8 cellular contexts compared by ENCODE assay signal in the genomic region with DNA sequence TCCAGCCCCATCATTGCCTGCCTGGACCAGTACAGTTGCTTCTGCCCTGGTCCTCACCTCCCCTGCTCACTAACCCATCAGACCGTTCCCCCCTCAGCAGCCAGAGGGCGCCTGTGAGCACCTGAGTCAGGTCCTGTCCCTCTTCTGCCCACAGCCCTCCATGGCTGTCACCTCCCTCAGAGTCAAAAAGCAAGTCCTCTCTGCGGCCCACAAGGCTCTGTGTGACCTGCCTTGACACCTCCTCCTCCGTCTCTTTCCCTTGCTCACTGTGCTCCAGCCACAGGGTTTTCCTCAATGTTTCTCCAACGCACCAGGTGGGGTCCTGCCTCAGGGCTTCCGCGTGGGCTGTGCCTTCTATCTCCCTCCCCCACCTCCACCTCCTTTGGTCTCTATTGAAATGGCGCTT. TPM values are rescaled to one million over a fixed set of nuclear protein-coding genes. Genes with fewer than 3 reads are reported as not detected.
A peak's percentile ranks its signal among the peaks of the same experiment; 100 is the strongest.
DNase-seq lines count a peak whose midpoint lies in the region; ATAC-seq and TF ChIP-seq lines count a peak whose summit lies in the region.
"Had no signal": no experiment of that assay in that cellular context is flagged by ENCODE, and none has a peak within 500 bp of the region (broad histone marks: within the 10 kb centered on the region; RNA-seq: fewer than 3 reads in every experiment).

No MANE protein-coding gene starts in this region.

- no peaks in the 10 kb centered on the region for H3K4me1 Mint-ChIP-seq in glutamatergic neuron (ENCODE audit: low read depth, unreplicated experiment)
- H3K4me1 Mint-ChIP-seq: T-helper 17 cell had no signal

- H3K4me1 ChIP-seq in tibial artery: no peaks in the 10 kb centered on the region

- H3K27me3 Mint-ChIP-seq in glutamatergic neuron (ENCODE audit: unreplicated experiment): peaks cover 4% of the 10 kb centered on the region

- POLR2A ChIA-PET in GM10248 (lab: Yijun Ruan, JAX): no interaction called here

- intact Hi-C loops in tibial artery (cut with DNase I; ENCODE audit: low total_unique reads): no loop called here

- H3K27me3 ChIP-seq in MG63 (no peaks in the 10 kb centered on the region), tibial artery (peaks cover 0 to 41% of the 10 kb centered on the region in 2 donors)

- DNase-seq in GM10248 (ENCODE audit: extremely low spot score) (peak; percentile 67), MG63 (peak; percentile 38), activated T-cell treated with anti-CD3 and anti-CD28 coated beads for 1 hour (ENCODE audit: low read depth) (peak; percentile 11), glutamatergic neuron (peak; percentile 90), tibial artery (no peak)
- DNase-seq in stimulated activated CD4-positive, alpha-beta T cell treated with anti-CD3 and anti-CD28 coated beads, Interleukin-12 subunit alpha, Interleukin-12 subunit beta, amount 100 ng/mL, for 4 hours: peak; percentile 48

- peak; percentile 75 for TF ChIP-seq CTCF in GM10248 (IDR thresholded peaks at IDR 0.05; ENCODE audit: control extremely low read depth, extremely low read depth, low read depth, missing control alignments)
- peak; percentile 74 for TF ChIP-seq CTCF in glutamatergic neuron (IDR thresholded peaks at IDR 0.05; ENCODE audit: partially characterized antibody, unreplicated experiment)
- no peak for TF ChIP-seq CTCF in tibial artery (IDR thresholded peaks at IDR 0.05)

- H3K4me3 Mint-ChIP-seq in glutamatergic neuron (ENCODE audit: unreplicated experiment): no peak overlapping the region
- H3K4me3 Mint-ChIP-seq: T-helper 17 cell had no signal

- no peak overlapping the region for H3K4me3 ChIP-seq in MG63
- H3K4me3 ChIP-seq in tibial artery: no peak overlapping the region

- no peak overlapping the region for H3K27ac ChIP-seq in tibial artery

- no peak for ATAC-seq in HG02763 (IDR thresholded peaks at IDR 0.05; ENCODE audit: unreplicated experiment)
- ATAC-seq: T-helper 17 cell had no signal

- no peak overlapping the region for H3K27ac Mint-ChIP-seq in glutamatergic neuron (ENCODE audit: unreplicated experiment)
- H3K27ac Mint-ChIP-seq: T-helper 17 cell had no signal

- H3K36me3 ChIP-seq in MG63 (no peaks in the 10 kb centered on the region), tibial artery (no peaks in the 10 kb centered on the region)

- H3K36me3 Mint-ChIP-seq in glutamatergic neuron (ENCODE audit: unreplicated experiment): peaks cover 4% of the 10 kb centered on the region

- CTCF ChIA-PET in GM10248 (lab: Yijun Ruan, JAX): no interaction called here

- H3K9me3 ChIP-seq in MG63 (no peaks in the 10 kb centered on the region), tibial artery (no peaks in the 10 kb centered on the region)

- peaks cover 2% of the 10 kb centered on the region for H3K9me3 Mint-ChIP-seq in glutamatergic neuron (ENCODE audit: unreplicated experiment)

RNA-seq across cellular contexts. Expression of a gene that starts 29.4 kb away (rescaled TPM):
- total RNA-seq in MG63 (2014; rRNA removed; shearing (Covaris generic); ENCODE audit: low replicate concordance): 24.1 and 30.6 TPM in 2 replicates
- 1,064 TPM for total RNA-seq in glutamatergic neuron (ENCODE audit: unreplicated experiment)

Comparison
In these comparisons a context has a peak if more than half of its experiments do, and no peak if none do; other contexts are left out.
1. DNase-seq: peak in GM10248 (single experiment), MG63 (single experiment), activated T-cell treated with anti-CD3 and anti-CD28 coated beads for 1 hour (single experiment), glutamatergic neuron (single experiment) and stimulated activated CD4-positive, alpha-beta T cell treated with anti-CD3 and anti-CD28 coated beads, Interleukin-12 subunit alpha, Interleukin-12 subunit beta, amount 100 ng/mL, for 4 hours (single experiment); none in tibial artery (0 of 2).
2. CTCF ChIP-seq: peak in GM10248 (single experiment) and glutamatergic neuron (single experiment); none in tibial artery (0 of 2).
3. RNA of a gene that starts 29.4 kb away (total RNA-seq): 1,064 TPM in glutamatergic neuron (single experiment); 24.1 to 30.6 TPM in MG63; every median in the first group is over 10 times any median in the second.